Comparison of ENCODE assay signal across 26 cellular contexts in the genomic region with DNA sequence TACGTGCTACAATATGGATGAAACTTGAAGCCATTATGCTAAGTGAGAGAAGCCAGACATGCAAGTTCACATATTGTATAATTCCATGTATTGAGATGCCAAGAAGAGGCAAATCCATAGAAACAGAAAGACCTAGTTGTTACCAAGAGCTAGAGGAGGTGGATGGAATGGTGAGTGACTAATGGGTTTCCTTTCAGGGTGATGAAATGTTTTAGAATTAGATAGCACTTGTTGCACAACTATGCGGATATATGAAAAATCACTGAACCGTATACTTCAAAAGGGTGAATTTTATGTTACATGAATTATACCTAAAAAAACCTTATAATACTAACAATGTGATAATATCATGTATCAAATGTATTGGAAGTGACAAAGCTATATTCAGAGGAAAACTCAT. TPM values are rescaled to one million over a fixed set of nuclear protein-coding genes. Genes with fewer than 3 reads are reported as not detected.
"Had no signal": no experiment of that assay in that cellular context is flagged by ENCODE, and none has a peak within 500 bp of the region (broad histone marks: within the 10 kb centered on the region; RNA-seq: fewer than 3 reads in every experiment).

No MANE protein-coding gene starts in this region.

- H3K79me2 ChIP-seq: parathyroid adenoma had no signal

- DNase-seq: cortex of kidney; effector memory CD8-positive, alpha-beta T cell; foreskin fibroblast; gastrocnemius medialis; head of caudate nucleus; kidney; mesenchymal stem cell; naive thymus-derived CD4-positive, alpha-beta T cell; stimulated activated CD4-positive, alpha-beta T cell treated with anti-CD3 and anti-CD28 coated beads, Interleukin-12 subunit alpha, Interleukin-12 subunit beta, amount 100 ng/mL, for 4 hours; stimulated activated CD4-positive, alpha-beta T cell treated with anti-CD3 and anti-CD28 coated beads, Interleukin-1b, Interleukin-23, amount 100 ng/mL, for 48 hours; stimulated activated CD4-positive, alpha-beta T cell treated with anti-CD3 and anti-CD28 coated beads, Interleukin-4, amount 100 ng/mL, for 1 hour; stimulated activated CD8-positive, alpha-beta memory T cell treated with anti-CD3 and anti-CD28 coated beads, Interleukin-4, amount 100 ng/mL, for 48 hours; stimulated activated naive CD4-positive, alpha-beta T cell; stimulated activated naive CD8-positive, alpha-beta T cell treated with anti-CD3 and anti-CD28 coated beads, Interleukin-15, amount 100 ng/mL, for 72 hours; transverse colon; upper lobe of right lung; uterus had no signal

- H3K4me2 ChIP-seq: neural progenitor cell, smooth muscle cell had no signal

- H3K9me3 ChIP-seq: gastrocnemius medialis, upper lobe of right lung had no signal

- H3K27ac Mint-ChIP-seq: effector memory CD8-positive, alpha-beta T cell; mesothelial cell of epicardium; naive thymus-derived CD4-positive, alpha-beta T cell; nephron; neural progenitor cell; progenitor cell of endocrine pancreas; stimulated activated naive CD8-positive, alpha-beta T cell treated with anti-CD3 and anti-CD28 coated beads, Interleukin-15, amount 100 ng/mL, for 72 hours had no signal

- H3K4me1 ChIP-seq: gastrocnemius medialis, parathyroid adenoma, suprapubic skin, upper lobe of right lung, uterus had no signal

- H3K27ac ChIP-seq: gastrocnemius medialis, neural progenitor cell, parathyroid adenoma, suprapubic skin, transverse colon, upper lobe of right lung, uterus had no signal

- H3K4me3 Mint-ChIP-seq: effector memory CD8-positive, alpha-beta T cell; mesothelial cell of epicardium; naive thymus-derived CD4-positive, alpha-beta T cell; nephron; neural progenitor cell; stimulated activated naive CD8-positive, alpha-beta T cell treated with anti-CD3 and anti-CD28 coated beads, Interleukin-15, amount 100 ng/mL, for 72 hours had no signal

- H3K4me1 Mint-ChIP-seq: mesothelial cell of epicardium; nephron; stimulated activated naive CD8-positive, alpha-beta T cell treated with anti-CD3 and anti-CD28 coated beads, Interleukin-15, amount 100 ng/mL, for 72 hours had no signal

- H3K9ac ChIP-seq: neural progenitor cell, parathyroid adenoma had no signal

- H3K36me3 Mint-ChIP-seq: mesothelial cell of epicardium had no signal

- H2AFZ ChIP-seq: neural progenitor cell, parathyroid adenoma had no signal

- H3K4me3 ChIP-seq: gastrocnemius medialis, lung, neural progenitor cell, smooth muscle cell, suprapubic skin, transverse colon, upper lobe of right lung, uterus had no signal

RNA-seq across cellular contexts. Expression of gene EPHA10, which starts 18.1 kb away (rescaled TPM):
- total RNA-seq: osteoblast, smooth muscle cell had no signal
- polyA plus RNA-seq: naive thymus-derived CD4-positive, alpha-beta T cell; smooth muscle cell had no signal

RNA-seq across cellular contexts. Expression of gene MANEAL, which starts 46.8 kb away (rescaled TPM):
- total RNA-seq: smooth muscle cell had no signal
